ENCODE assay signal across 8 cellular contexts in the genomic region with DNA sequence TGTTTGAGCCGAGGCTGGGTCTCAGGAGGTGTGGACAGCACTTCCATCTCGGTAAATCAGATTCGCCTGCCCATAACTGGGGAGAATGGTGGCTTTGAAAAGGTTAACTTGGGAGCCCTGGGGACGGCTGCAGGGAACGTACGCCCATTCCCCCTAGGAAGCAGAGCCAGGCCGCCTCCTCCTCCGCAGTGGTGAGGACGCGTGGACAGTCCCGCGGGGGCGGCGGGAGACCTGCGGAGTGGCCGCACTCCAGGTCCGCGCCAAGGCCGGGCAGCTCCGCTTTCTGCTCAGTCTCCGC. TPM values are rescaled to one million over a fixed set of nuclear protein-coding genes. Genes with fewer than 3 reads are reported as not detected.
DNase-seq lines count a peak whose midpoint lies in the region; ATAC-seq and TF ChIP-seq lines count a peak whose summit lies in the region.

No MANE protein-coding gene starts in this region.

- no peak overlapping the region for H3K27ac Mint-ChIP-seq in T-cell

- no peaks in the 10 kb centered on the region for H3K36me3 Mint-ChIP-seq in T-cell

- peaks cover 0 to 4% of the 10 kb centered on the region in 2 donors for H3K27me3 ChIP-seq in right atrium auricular region

- ATAC-seq in GM21786 (IDR thresholded peaks at IDR 0.05; ENCODE audit: unreplicated experiment) (peak; percentile 52), T-cell (replicated peaks in 1 of 4) (peak in 1 of 4 experiments; percentile 58)

- peak; percentile 55 to 89 for TF ChIP-seq CTCF in right atrium auricular region (IDR thresholded peaks at IDR 0.05)

- peak overlapping the region; percentile 51 to 88 (median 56) for H3K4me3 Mint-ChIP-seq in T-cell

- peaks cover 28 to 39% (median 38%) of the 10 kb centered on the region in 3 donors for H3K4me1 Mint-ChIP-seq in T-cell

- CTCF ChIA-PET in T-cell (lab: Charles Lee) = interaction anchor here (0.6 to 1.6 kb wide), 7 partner anchors 26 to 669 kb away, joined by 3 to 9 read pairs (median 5); no protein-coding TSS in a partner anchor

- POLR2A ChIA-PET in T-cell (lab: Charles Lee) = no interaction called here

- DNase-seq in D341Med (ENCODE audit: low spot score) (peak; percentile 82), T-cell (peak in 5 of 34 experiments; percentile 14 to 77 (median 31)), right atrium auricular region (ENCODE audit: low spot score) (no peak), KG1 (lab: John Stamatoyannopoulos, UW) (no peak), kidney glomerular epithelial cell (lab: John Stamatoyannopoulos, UW) (no peak), AML-193 (lab: John Stamatoyannopoulos, UW) (no peak)

- H3K9me3 ChIP-seq in right atrium auricular region = no peaks in the 10 kb centered on the region

- no peaks in the 10 kb centered on the region for H3K9me3 Mint-ChIP-seq in T-cell

- peaks cover 43 to 58% of the 10 kb centered on the region in 2 donors for H3K27me3 Mint-ChIP-seq in T-cell

- H3K27ac ChIP-seq in right atrium auricular region (no peak overlapping the region), skin epidermis (peak overlapping the region in 2 of 21 experiments; percentile 45 to 86)

- H3K36me3 ChIP-seq in right atrium auricular region = no peaks in the 10 kb centered on the region

- H3K4me1 ChIP-seq in right atrium auricular region = peaks cover 0 to 43% of the 10 kb centered on the region in 2 donors

- H3K4me3 ChIP-seq in right atrium auricular region (peak overlapping the region; percentile 30 to 52), skin epidermis (peak overlapping the region; percentile 34 to 49 (median 37))

RNA-seq across cellular contexts. Expression of a gene that starts 0.8 kb away (rescaled TPM):
- total RNA-seq in T-cell (1 to 10 TPM in 3 of 5 donors, under 1 TPM in 2; 0.25 to 1.5 (median 1.3) TPM), right atrium auricular region (under 1 TPM; 0.30 to 0.63 TPM)
